ENCODE assay signal across 8 cellular contexts in the genomic region with DNA sequence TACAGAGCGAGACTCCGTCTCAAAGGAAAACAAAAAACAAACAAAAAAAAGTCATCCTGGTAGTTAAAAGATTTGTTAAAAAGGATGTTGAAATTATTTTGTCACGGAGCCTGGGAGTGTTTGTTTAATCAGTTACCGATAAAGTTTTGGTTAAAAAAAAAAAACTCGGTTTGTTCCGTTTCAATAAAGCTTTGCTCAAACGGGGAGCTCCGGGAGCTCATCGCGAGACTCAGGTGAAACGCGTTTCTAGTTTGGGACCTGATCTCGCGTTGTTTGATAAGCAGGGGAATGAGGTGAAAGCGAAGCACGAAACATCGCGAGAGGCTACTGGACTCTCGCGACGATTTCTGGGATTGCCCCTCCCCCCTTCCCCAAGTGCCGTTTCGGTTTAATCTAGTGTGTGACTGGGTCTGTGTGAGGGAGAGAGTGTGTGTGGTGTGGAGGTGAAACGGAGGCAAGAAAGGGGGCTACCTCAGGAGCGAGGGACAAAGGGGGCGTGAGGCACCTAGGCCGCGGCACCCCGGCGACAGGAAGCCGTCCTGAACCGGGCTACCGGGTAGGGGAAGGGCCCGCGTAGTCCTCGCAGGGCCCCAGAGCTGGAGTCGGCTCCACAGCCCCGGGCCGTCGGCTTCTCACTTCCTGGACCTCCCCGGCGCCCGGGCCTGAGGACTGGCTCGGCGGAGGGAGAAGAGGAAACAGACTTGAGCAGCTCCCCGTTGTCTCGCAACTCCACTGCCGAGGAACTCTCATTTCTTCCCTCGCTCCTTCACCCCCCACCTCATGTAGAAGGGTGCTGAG. TPM values are rescaled to one million over a fixed set of nuclear protein-coding genes. Genes with fewer than 3 reads are reported as not detected.
A peak's percentile ranks its signal among the peaks of the same experiment; 100 is the strongest.
DNase-seq lines count a peak whose midpoint lies in the region; ATAC-seq, FAIRE-seq and TF ChIP-seq lines count a peak whose summit lies in the region.

Gene CDK12, plus strand, starts transcription at position 374 of the 798 bp plus-strand sequence. CDS start 586 bp downstream, outside the sequence.

- peak within 1 kb of the TSS; percentile 99 for H3K27ac ChIP-seq in keratinocyte (ENCODE audit: control insufficient read depth, insufficient read depth, low read length)

- no peaks in the 10 kb centered on the region for H3K36me3 ChIP-seq in keratinocyte (ENCODE audit: control insufficient read depth in 2 of 2, extremely low read depth in 1 of 2, insufficient read depth in 2 of 2, low read length in 2 of 2)

- no peaks in the 10 kb centered on the region for H3K27me3 ChIP-seq in keratinocyte (ENCODE audit: control insufficient read depth, extremely low read depth, insufficient read depth, low read length)

- H3K4me3 ChIP-seq in keratinocyte (ENCODE audit: control insufficient read depth in 2 of 3, extremely low read depth in 1 of 3, insufficient read depth in 2 of 3, low read depth in 1 of 3, low read length in 3 of 3) = peak within 1 kb of the TSS; percentile 84 to 98 (median 90)

- peaks cover 24% of the 10 kb centered on the region for H4K20me1 ChIP-seq in keratinocyte (ENCODE audit: control insufficient read depth, extremely low read depth, insufficient read depth, low read length)

- peak; percentile 68 for FAIRE-seq in keratinocyte (lab: Jason Lieb, UNC)

- peaks cover 9% of the 10 kb centered on the region for H3K4me1 ChIP-seq in keratinocyte (ENCODE audit: control insufficient read depth, extremely low read depth, insufficient read depth, low read length)

- dilution Hi-C loops in keratinocyte (cut with MboI; ENCODE audit: extremely low pct_ligation_motif_present, low sequenced_read_pairs) = no loop called here

- peak within 1 kb of the TSS; percentile 91 for H2AFZ ChIP-seq in keratinocyte (ENCODE audit: control insufficient read depth, low read length)

- TF ChIP-seq CTCF in AG09319 (IDR thresholded peaks at IDR 0.05; ENCODE audit: low read depth, low read length) = no peak
- TF ChIP-seq CTCF in keratinocyte (optimal IDR thresholded peaks at IDR 0.05 in 1 of 3, IDR thresholded peaks at IDR 0.05 in 1 of 3, conservative IDR thresholded peaks at IDR 0.05 in 1 of 3; ENCODE audit: extremely low read depth in 1 of 3, insufficient read depth in 2 of 3, low read length in 3 of 3) = no peak

- peak within 1 kb of the TSS; percentile 99 for H3K4me2 ChIP-seq in keratinocyte (ENCODE audit: control insufficient read depth, extremely low read depth, insufficient read depth, low read depth, low read length)

- no peaks in the 10 kb centered on the region for H3K9me1 ChIP-seq in keratinocyte (ENCODE audit: control insufficient read depth, extremely low read depth, insufficient read depth, low read length)

- peak; percentile 82 for ATAC-seq in GM19035 (IDR thresholded peaks at IDR 0.05; ENCODE audit: unreplicated experiment)
- ATAC-seq in HG03378 (IDR thresholded peaks at IDR 0.05; ENCODE audit: unreplicated experiment) = peak; percentile 78

- peak within 1 kb of the TSS; percentile 100 for H3K9ac ChIP-seq in keratinocyte (ENCODE audit: control insufficient read depth, extremely low read depth, insufficient read depth, low read length)

- H3K79me2 ChIP-seq in keratinocyte (ENCODE audit: control insufficient read depth, insufficient read depth, low read length) = peaks cover 49% of the 10 kb centered on the region

- H3K9me3 ChIP-seq in keratinocyte (ENCODE audit: control insufficient read depth, low read depth, low read length) = no peaks in the 10 kb centered on the region

- DNase-seq in AG09319 (ENCODE audit: extremely low read depth, low read depth) (peak; percentile 99), NCI-H510A (lab: John Stamatoyannopoulos, UW) (peak; percentile 98), cerebellum (ENCODE audit: low spot score) (peak; percentile 99), keratinocyte (ENCODE audit: low read depth, low spot score) (peak; percentile 96)
- peak; percentile 91 for DNase-seq in activated CD4-positive, alpha-beta T cell treated with anti-CD3 and anti-CD28 coated beads for 1 hour
- peak; percentile 85 to 88 for DNase-seq in stimulated activated CD4-positive, alpha-beta T cell treated with anti-CD3 and anti-CD28 coated beads, Interleukin-15, amount 100 ng/mL, for 1 hour (ENCODE audit: low read depth in 1 of 2, low spot score in 1 of 2)

RNA-seq across cellular contexts. Expression of gene CDK12, which starts in this region (rescaled TPM):
- 37.9 TPM for total RNA-seq in cerebellum
- polyA plus RNA-seq in keratinocyte = 25.7 to 26.6 TPM (median 26.2 TPM) in 3 replicates
- 18.4 TPM for polyA plus RNA-seq in keratinocyte (2011; ENCODE audit: low read depth)
- polyA plus RNA-seq in keratinocyte (2011; cell fraction: cytosol; rRNA removed) = 12.7 and 17.8 TPM in 2 replicates
- polyA plus RNA-seq in keratinocyte (2011; cell fraction: nucleus; rRNA removed) = 61.9 and 71.1 TPM in 2 replicates
- polyA plus RNA-seq in keratinocyte (2012; ENCODE audit: low replicate concordance) = 17.9 and 26.9 TPM in 2 replicates
- 43.2 to 66.1 TPM (median 52.3 TPM) in 3 replicates for polyA minus RNA-seq in keratinocyte
- polyA minus RNA-seq in keratinocyte (2011; cell fraction: cytosol; rRNA and poly(A)+ RNA removed) = 24.7 TPM
- 55.0 and 98.7 TPM in 2 replicates for polyA minus RNA-seq in keratinocyte (2011; cell fraction: nucleus; rRNA and poly(A)+ RNA removed)

Comparison
In these comparisons a context has a peak if more than half of its experiments do, and no peak if none do; other contexts are left out.
1. Peak in every context shown above with its lines: DNase-seq, ATAC-seq, H3K4me3 ChIP-seq and H3K27ac ChIP-seq.